Comparison of ENCODE assay signal across 10 cellular contexts in genomic region chr14:92475451-92476187, GRCh38. TPM values are rescaled to one million over a fixed set of nuclear protein-coding genes. Genes with fewer than 3 reads are reported as not detected.
DNase-seq lines count a peak whose midpoint lies in the region; ATAC-seq and TF ChIP-seq lines count a peak whose summit lies in the region.
"Had no signal": no experiment of that assay in that cellular context is flagged by ENCODE, and none has a peak within 500 bp of the region (broad histone marks: within the 10 kb centered on the region; RNA-seq: fewer than 3 reads in every experiment).

No MANE protein-coding gene starts in this region.

- H3K27ac ChIP-seq in left lung, result peak overlapping the region in 1 of 2 donors; percentile 76
- H3K27ac ChIP-seq in testis, result no peak overlapping the region

- H3K4me1 Mint-ChIP-seq in activated T-helper 1 cell treated with anti-CD3 and anti-CD28 coated beads, Interleukin-12 subunit alpha, Interleukin-12 subunit beta, Interleukin-2, Interleukin-4 antibody, amounts not matched to agents 30 ng/mL and 10 ng/mL and 1 ng/mL, durations not matched to agents 14 hours and 24 hours and 36 hours (ENCODE audit: low read depth), result no peaks in the 10 kb centered on the region
- H3K4me1 Mint-ChIP-seq in nephron progenitor cell, result no peaks in the 10 kb centered on the region

- H3K4me3 ChIP-seq in choroid plexus epithelial cell (ENCODE audit: low read depth, low read length) (no peak overlapping the region), left lung (no peak overlapping the region), testis (no peak overlapping the region)

- no peak overlapping the region for H3K27ac Mint-ChIP-seq in activated T-helper 1 cell treated with anti-CD3 and anti-CD28 coated beads, Interleukin-12 subunit alpha, Interleukin-12 subunit beta, Interleukin-2, Interleukin-4 antibody, amounts not matched to agents 30 ng/mL and 10 ng/mL and 1 ng/mL, durations not matched to agents 14 hours and 24 hours and 36 hours
- no peak overlapping the region for H3K27ac Mint-ChIP-seq in nephron progenitor cell

- peak; percentile 55 for ATAC-seq in left lung

- intact Hi-C loops in left lung (cut with DNase I) (no loop called here), testis (cut with DNase I; ENCODE audit: low total_unique reads) (no loop called here)
- intact Hi-C loops in activated T-helper 1 cell treated with anti-CD3 and anti-CD28 coated beads, Interleukin-12 subunit alpha, Interleukin-12 subunit beta, Interleukin-2, Interleukin-4 antibody, amounts not matched to agents 30 ng/mL and 10 ng/mL and 1 ng/mL, durations not matched to agents 14 hours and 24 hours and 36 hours (cut with micrococcal nuclease), result no loop called here

- H3K4me3 Mint-ChIP-seq in activated T-helper 1 cell treated with anti-CD3 and anti-CD28 coated beads, Interleukin-12 subunit alpha, Interleukin-12 subunit beta, Interleukin-2, Interleukin-4 antibody, amounts not matched to agents 30 ng/mL and 10 ng/mL and 1 ng/mL, durations not matched to agents 14 hours and 24 hours and 36 hours, result no peak overlapping the region
- no peak overlapping the region for H3K4me3 Mint-ChIP-seq in nephron progenitor cell

- no peaks in the 10 kb centered on the region for H3K36me3 ChIP-seq in left lung
- no peaks in the 10 kb centered on the region for H3K36me3 ChIP-seq in testis (ENCODE audit: low read depth, missing control alignments)

- H3K27me3 ChIP-seq in left lung, result no peaks in the 10 kb centered on the region
- no peaks in the 10 kb centered on the region for H3K27me3 ChIP-seq in testis

- H3K4me1 ChIP-seq in left lung (peaks cover 0 to 50% of the 10 kb centered on the region in 2 donors), testis (peaks cover 3% of the 10 kb centered on the region)

- no peaks in the 10 kb centered on the region for H3K36me3 Mint-ChIP-seq in activated T-helper 1 cell treated with anti-CD3 and anti-CD28 coated beads, Interleukin-12 subunit alpha, Interleukin-12 subunit beta, Interleukin-2, Interleukin-4 antibody, amounts not matched to agents 30 ng/mL and 10 ng/mL and 1 ng/mL, durations not matched to agents 14 hours and 24 hours and 36 hours (ENCODE audit: low read depth)
- no peaks in the 10 kb centered on the region for H3K36me3 Mint-ChIP-seq in nephron progenitor cell (ENCODE audit: low read depth)

- WGBS in testis, 2 donors, result 74 to 77% methylated on average over 14 of the region's 14 CpGs

- no peak for TF ChIP-seq POLR2A in testis (IDR thresholded peaks at IDR 0.05)

- peak; percentile 62 for DNase-seq in NCI-H748 (lab: John Stamatoyannopoulos, UW; ENCODE audit: unreplicated experiment)
- peak; percentile 94 for DNase-seq in choroid plexus epithelial cell (ENCODE audit: low read depth)
- DNase-seq in left lung, result no peak
- peak; percentile 25 for DNase-seq in testis
- DNase-seq in activated T-helper 1 cell treated with anti-CD3 and anti-CD28 coated beads, Interleukin-12 subunit alpha, Interleukin-12 subunit beta, Interleukin-2, Interleukin-4 antibody, amounts not matched to agents 30 ng/mL and 10 ng/mL and 1 ng/mL, durations not matched to agents 14 hours and 24 hours and 36 hours (ENCODE audit: low spot score), result no peak
- no peak for DNase-seq in activated naive CD4-positive, alpha-beta T cell (lab: John Stamatoyannopoulos, UW)
- no peak for DNase-seq in kidney tubule cell (ENCODE audit: low spot score)
- DNase-seq in nephron progenitor cell, result no peak
- DNase-seq: kidney glomerular epithelial cell, NCI-H1436 treated with DMSO at 0.1 percent for 48 hours had no signal

- TF ChIP-seq CTCF in choroid plexus epithelial cell (conservative IDR thresholded peaks at IDR 0.05; ENCODE audit: low read depth, low read length) (no peak), left lung (IDR thresholded peaks at IDR 0.05) (no peak), testis (IDR thresholded peaks at IDR 0.05) (no peak), nephron progenitor cell (IDR thresholded peaks at IDR 0.05) (no peak)

- peaks cover 3% of the 10 kb centered on the region for H3K9me3 Mint-ChIP-seq in activated T-helper 1 cell treated with anti-CD3 and anti-CD28 coated beads, Interleukin-12 subunit alpha, Interleukin-12 subunit beta, Interleukin-2, Interleukin-4 antibody, amounts not matched to agents 30 ng/mL and 10 ng/mL and 1 ng/mL, durations not matched to agents 14 hours and 24 hours and 36 hours
- H3K9me3 Mint-ChIP-seq in nephron progenitor cell, result peaks cover 13% of the 10 kb centered on the region

- no peaks in the 10 kb centered on the region for H3K9me3 ChIP-seq in left lung
- no peaks in the 10 kb centered on the region for H3K9me3 ChIP-seq in testis

- H3K27me3 Mint-ChIP-seq in activated T-helper 1 cell treated with anti-CD3 and anti-CD28 coated beads, Interleukin-12 subunit alpha, Interleukin-12 subunit beta, Interleukin-2, Interleukin-4 antibody, amounts not matched to agents 30 ng/mL and 10 ng/mL and 1 ng/mL, durations not matched to agents 14 hours and 24 hours and 36 hours (ENCODE audit: insufficient read depth), result peaks cover 27% of the 10 kb centered on the region
- H3K27me3 Mint-ChIP-seq in nephron progenitor cell (ENCODE audit: low read depth, poor library complexity), result no peaks in the 10 kb centered on the region

RNA-seq across cellular contexts. Expression of gene RIN3, which starts 38.0 kb away (rescaled TPM):
- total RNA-seq in left lung, result 10 to 100 TPM; 25.7 to 54.8 TPM
- total RNA-seq in testis, result 10 to 100 TPM; 49.8 to 56.2 TPM
- 25.9 TPM for polyA plus RNA-seq in testis (ENCODE audit: insufficient read depth, low read depth, low replicate concordance)
- 34.7 and 35.3 TPM in 2 replicates for total RNA-seq in activated T-helper 1 cell treated with anti-CD3 and anti-CD28 coated beads, Interleukin-12 subunit alpha, Interleukin-12 subunit beta, Interleukin-2, Interleukin-4 antibody, amounts not matched to agents 30 ng/mL and 10 ng/mL and 1 ng/mL, durations not matched to agents 14 hours and 24 hours and 36 hours

Comparison
In these comparisons a context has a peak if more than half of its experiments do, and no peak if none do; other contexts are left out.
1. DNase-seq: peak in NCI-H748 (single experiment), choroid plexus epithelial cell (single experiment) and testis (single experiment); none in left lung (0 of 2), activated T-helper 1 cell treated with anti-CD3 and anti-CD28 coated beads, Interleukin-12 subunit alpha, Interleukin-12 subunit beta, Interleukin-2, Interleukin-4 antibody, amounts not matched to agents 30 ng/mL and 10 ng/mL and 1 ng/mL, durations not matched to agents 14 hours and 24 hours and 36 hours (single experiment), activated naive CD4-positive, alpha-beta T cell (0 of 4), kidney tubule cell (single experiment) and nephron progenitor cell (single experiment).